Comparison of ENCODE assay signal across 8 cellular contexts in genomic region chr5:5421961-5422818, GRCh38. TPM values are rescaled to one million over a fixed set of nuclear protein-coding genes. Genes with fewer than 3 reads are reported as not detected.
A peak's percentile ranks its signal among the peaks of the same experiment; 100 is the strongest.
DNase-seq lines count a peak whose midpoint lies in the region; ATAC-seq, FAIRE-seq and TF ChIP-seq lines count a peak whose summit lies in the region.

A gene with protein sequence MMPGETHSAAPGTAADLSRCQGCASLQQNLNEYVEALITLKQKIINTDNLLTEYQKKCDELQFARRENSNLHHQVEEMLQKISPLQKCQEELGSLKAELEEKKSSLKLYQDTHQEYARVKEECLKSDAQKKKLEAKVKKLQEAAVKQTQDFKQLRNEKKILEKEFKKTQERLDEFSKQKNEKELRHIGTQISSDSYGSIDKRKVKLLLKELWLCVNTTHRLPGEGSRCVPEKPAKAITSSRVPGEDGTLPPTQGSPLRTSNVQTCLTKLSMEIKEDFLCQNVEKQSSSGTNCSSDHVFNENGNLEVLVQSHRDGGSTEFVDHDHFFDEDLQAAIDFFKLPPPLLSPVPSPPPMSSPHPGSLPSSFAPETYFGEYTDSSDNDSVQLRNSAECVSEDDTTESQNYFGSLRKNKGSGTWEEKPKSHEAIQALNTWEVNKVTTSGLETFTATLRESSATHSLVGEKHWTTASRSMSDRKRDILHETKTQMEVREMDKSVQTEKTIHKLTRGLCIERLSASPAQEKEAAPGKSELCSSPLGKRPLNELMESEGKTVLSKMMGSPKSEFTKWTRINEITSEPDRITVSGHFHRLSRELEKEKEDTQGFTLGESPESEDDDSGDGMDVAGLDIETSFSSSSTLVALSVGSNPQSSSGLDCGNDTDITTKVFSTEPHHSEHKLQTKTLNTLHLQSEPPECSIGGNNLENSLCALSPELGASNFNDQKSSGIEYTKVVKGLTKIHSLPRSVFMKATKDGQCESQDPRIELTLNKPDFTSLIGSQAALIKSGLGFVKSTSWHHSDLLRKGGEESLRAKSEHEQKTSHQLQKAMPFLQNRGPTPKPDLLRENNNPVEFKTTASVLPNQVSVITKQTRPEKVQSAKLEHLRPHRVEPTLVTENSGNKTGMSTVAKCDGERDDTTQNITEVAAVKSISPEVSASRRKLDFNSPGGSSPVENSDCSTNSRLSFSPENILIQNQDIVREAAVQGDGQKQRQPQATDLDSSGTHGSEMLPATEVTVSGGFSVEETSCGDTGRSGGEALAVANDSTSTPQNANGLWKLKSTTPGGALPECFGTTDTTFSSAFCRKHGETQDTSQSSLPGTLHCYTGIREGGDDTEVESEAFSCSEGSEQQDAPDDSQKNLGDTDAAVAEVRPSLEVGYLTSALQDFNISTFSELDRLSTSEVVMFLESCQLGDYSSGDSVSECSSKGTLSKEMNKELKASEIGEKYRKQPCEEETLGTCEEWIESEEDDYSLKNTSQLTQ (N-terminal part only) (plus strand): TSS chr5:5422677. CDS start chr5:5422916, 239 bp downstream.

- peak; percentile 94 for DNase-seq in Calu3
- peak; percentile 91 for DNase-seq in activated CD8-positive, alpha-beta memory T cell treated with anti-CD3 and anti-CD28 coated beads, Interleukin-2, amount 50 U/mL, for 4 hours
- peak; percentile 90 to 96 for DNase-seq in mesothelial cell of epicardium (ENCODE audit: low spot score in 2 of 2, unreplicated experiment in 2 of 2)
- DNase-seq in stimulated activated CD8-positive, alpha-beta memory T cell treated with anti-CD3 and anti-CD28 coated beads, Interleukin-15, amount 100 ng/mL, for 48 hours (ENCODE audit: low read depth in 2 of 2) = peak; percentile 83 to 88

- CTCF ChIA-PET in Calu3 (lab: Charles Lee) = no interaction called here

- peak within 1 kb of the TSS; percentile 92 for H3K4me3 ChIP-seq in HUES64 (ENCODE audit: low read length)
- peak within 1 kb of the TSS; percentile 97 for H3K4me3 ChIP-seq in OCI-LY1 (ENCODE audit: low read depth, low read length, poor library complexity, severe bottlenecking)

- peak; percentile 88 for FAIRE-seq in endometrium (lab: Jason Lieb, UNC)

- no peaks in the 10 kb centered on the region for H3K9me2 ChIP-seq in OCI-LY1 (ENCODE audit: low read depth, low read length)

- peaks cover 17% of the 10 kb centered on the region for H3K36me3 Mint-ChIP-seq in Calu3 (ENCODE audit: insufficient read depth, unreplicated experiment)
- H3K36me3 Mint-ChIP-seq in mesothelial cell of epicardium = no peaks in the 10 kb centered on the region

- intact Hi-C loops in Calu3 (cut with micrococcal nuclease; ENCODE audit: unreplicated experiment) = no loop called here

- H3K27ac ChIP-seq in HUES64 (ENCODE audit: low read depth, low read length) (peak within 1 kb of the TSS; percentile 100), OCI-LY1 (ENCODE audit: low read depth, low read length, poor library complexity, severe bottlenecking) (peak within 1 kb of the TSS; percentile 87)

- no peaks in the 10 kb centered on the region for H4K20me1 ChIP-seq in OCI-LY1 (ENCODE audit: insufficient read depth, low read length)

- H3K4me1 Mint-ChIP-seq in Calu3 (ENCODE audit: low read depth, unreplicated experiment) (peaks cover 10% of the 10 kb centered on the region), mesothelial cell of epicardium (peaks cover 29% of the 10 kb centered on the region)

- H2AFZ ChIP-seq in OCI-LY1 (ENCODE audit: low read length) = no peak within 1 kb of the TSS

- H3K79me2 ChIP-seq in OCI-LY1 (ENCODE audit: insufficient read depth, low read length) = peaks cover 43% of the 10 kb centered on the region

- no peaks in the 10 kb centered on the region for H3K27me3 ChIP-seq in HUES64 (ENCODE audit: insufficient read depth, low read length)
- no peaks in the 10 kb centered on the region for H3K27me3 ChIP-seq in OCI-LY1 (ENCODE audit: insufficient read depth, low read length)

- peak within 1 kb of the TSS; percentile 88 for H3K9ac ChIP-seq in HUES64 (ENCODE audit: low read depth, low read length)
- H3K9ac ChIP-seq in OCI-LY1 (ENCODE audit: low read length) = peak within 1 kb of the TSS; percentile 94

- H3K4me3 Mint-ChIP-seq in Calu3 (ENCODE audit: low read depth, unreplicated experiment) (no peak within 1 kb of the TSS), mesothelial cell of epicardium (peak within 1 kb of the TSS; percentile 80)

- BruUV-seq in Calu3 (replicated peaks; lab: Mats Ljungman, UMichigan) = no TSS peak

- ATAC-seq in GM21447 (IDR thresholded peaks at IDR 0.05; ENCODE audit: unreplicated experiment) = peak; percentile 79

- H3K4me1 ChIP-seq in HUES64 (ENCODE audit: insufficient read depth, low read length) = peaks cover 28% of the 10 kb centered on the region
- peaks cover 50% of the 10 kb centered on the region for H3K4me1 ChIP-seq in OCI-LY1 (ENCODE audit: insufficient read depth, low read length, severe bottlenecking)

- H3K27me3 Mint-ChIP-seq in Calu3 (ENCODE audit: unreplicated experiment) (no peaks in the 10 kb centered on the region), mesothelial cell of epicardium (ENCODE audit: low read depth) (no peaks in the 10 kb centered on the region)

- H3K9me3 Mint-ChIP-seq in Calu3 (ENCODE audit: low read depth, unreplicated experiment) (peaks cover 2% of the 10 kb centered on the region), mesothelial cell of epicardium (no peaks in the 10 kb centered on the region)

- TF ChIP-seq CTCF in Calu3 (IDR thresholded peaks at IDR 0.05; ENCODE audit: unreplicated experiment) (no peak), OCI-LY1 (IDR thresholded peaks at IDR 0.05; ENCODE audit: low read length) (no peak), mesothelial cell of epicardium (IDR thresholded peaks at IDR 0.05; ENCODE audit: unreplicated experiment) (no peak)

- under 1% methylated on average over 71 of the region's 71 CpGs for WGBS in HUES64

- H3K27ac Mint-ChIP-seq in Calu3 (ENCODE audit: unreplicated experiment) (peak within 1 kb of the TSS; percentile 93), mesothelial cell of epicardium (peak within 1 kb of the TSS; percentile 96)

- H3K36me3 ChIP-seq in HUES64 (ENCODE audit: insufficient read depth, low read length) (no peaks in the 10 kb centered on the region), OCI-LY1 (ENCODE audit: insufficient read depth, low read length) (peaks cover 25% of the 10 kb centered on the region)

- H3K4me2 ChIP-seq in OCI-LY1 (ENCODE audit: low read length) = peak within 1 kb of the TSS; percentile 83

- no peaks in the 10 kb centered on the region for H3K9me3 ChIP-seq in HUES64 (ENCODE audit: insufficient read depth, low read depth, low read length)
- H3K9me3 ChIP-seq in OCI-LY1 (ENCODE audit: low read length) = no peaks in the 10 kb centered on the region

- no peaks in the 10 kb centered on the region for H3F3A ChIP-seq in OCI-LY1 (ENCODE audit: insufficient read depth, low read length)

RNA-seq across cellular contexts. Expression of the gene that starts here (rescaled TPM):
- total RNA-seq in Calu3 (2022) (27.8 and 29.8 TPM in 2 replicates), mesothelial cell of epicardium (36.7 to 37.9 TPM (median 37.4 TPM) in 3 replicates)
- 29.1 TPM for polyA plus RNA-seq in HUES64 (2013, experiment 1 of 2)
- 28.7 TPM for polyA plus RNA-seq in HUES64 (2013, experiment 2 of 2)

Comparison
In these comparisons a context has a peak if more than half of its experiments do, and no peak if none do; other contexts are left out.
1. Peak in every context shown above with its lines: DNase-seq, ATAC-seq, H3K4me3 ChIP-seq and H3K27ac ChIP-seq.